In genomic region chr5:170642066-170642735, GRCh38 we compare ENCODE assay signal across 1 cellular context.
TF ChIP-seq lines count a peak whose summit lies in the region.

No MANE protein-coding gene starts in this region.

TF ChIP-seq in H1, 55 proteins besides CTCF, POLR2A, EP300 and RAD21 (continued from another document):
- TF ChIP-seq, protein P1, sequence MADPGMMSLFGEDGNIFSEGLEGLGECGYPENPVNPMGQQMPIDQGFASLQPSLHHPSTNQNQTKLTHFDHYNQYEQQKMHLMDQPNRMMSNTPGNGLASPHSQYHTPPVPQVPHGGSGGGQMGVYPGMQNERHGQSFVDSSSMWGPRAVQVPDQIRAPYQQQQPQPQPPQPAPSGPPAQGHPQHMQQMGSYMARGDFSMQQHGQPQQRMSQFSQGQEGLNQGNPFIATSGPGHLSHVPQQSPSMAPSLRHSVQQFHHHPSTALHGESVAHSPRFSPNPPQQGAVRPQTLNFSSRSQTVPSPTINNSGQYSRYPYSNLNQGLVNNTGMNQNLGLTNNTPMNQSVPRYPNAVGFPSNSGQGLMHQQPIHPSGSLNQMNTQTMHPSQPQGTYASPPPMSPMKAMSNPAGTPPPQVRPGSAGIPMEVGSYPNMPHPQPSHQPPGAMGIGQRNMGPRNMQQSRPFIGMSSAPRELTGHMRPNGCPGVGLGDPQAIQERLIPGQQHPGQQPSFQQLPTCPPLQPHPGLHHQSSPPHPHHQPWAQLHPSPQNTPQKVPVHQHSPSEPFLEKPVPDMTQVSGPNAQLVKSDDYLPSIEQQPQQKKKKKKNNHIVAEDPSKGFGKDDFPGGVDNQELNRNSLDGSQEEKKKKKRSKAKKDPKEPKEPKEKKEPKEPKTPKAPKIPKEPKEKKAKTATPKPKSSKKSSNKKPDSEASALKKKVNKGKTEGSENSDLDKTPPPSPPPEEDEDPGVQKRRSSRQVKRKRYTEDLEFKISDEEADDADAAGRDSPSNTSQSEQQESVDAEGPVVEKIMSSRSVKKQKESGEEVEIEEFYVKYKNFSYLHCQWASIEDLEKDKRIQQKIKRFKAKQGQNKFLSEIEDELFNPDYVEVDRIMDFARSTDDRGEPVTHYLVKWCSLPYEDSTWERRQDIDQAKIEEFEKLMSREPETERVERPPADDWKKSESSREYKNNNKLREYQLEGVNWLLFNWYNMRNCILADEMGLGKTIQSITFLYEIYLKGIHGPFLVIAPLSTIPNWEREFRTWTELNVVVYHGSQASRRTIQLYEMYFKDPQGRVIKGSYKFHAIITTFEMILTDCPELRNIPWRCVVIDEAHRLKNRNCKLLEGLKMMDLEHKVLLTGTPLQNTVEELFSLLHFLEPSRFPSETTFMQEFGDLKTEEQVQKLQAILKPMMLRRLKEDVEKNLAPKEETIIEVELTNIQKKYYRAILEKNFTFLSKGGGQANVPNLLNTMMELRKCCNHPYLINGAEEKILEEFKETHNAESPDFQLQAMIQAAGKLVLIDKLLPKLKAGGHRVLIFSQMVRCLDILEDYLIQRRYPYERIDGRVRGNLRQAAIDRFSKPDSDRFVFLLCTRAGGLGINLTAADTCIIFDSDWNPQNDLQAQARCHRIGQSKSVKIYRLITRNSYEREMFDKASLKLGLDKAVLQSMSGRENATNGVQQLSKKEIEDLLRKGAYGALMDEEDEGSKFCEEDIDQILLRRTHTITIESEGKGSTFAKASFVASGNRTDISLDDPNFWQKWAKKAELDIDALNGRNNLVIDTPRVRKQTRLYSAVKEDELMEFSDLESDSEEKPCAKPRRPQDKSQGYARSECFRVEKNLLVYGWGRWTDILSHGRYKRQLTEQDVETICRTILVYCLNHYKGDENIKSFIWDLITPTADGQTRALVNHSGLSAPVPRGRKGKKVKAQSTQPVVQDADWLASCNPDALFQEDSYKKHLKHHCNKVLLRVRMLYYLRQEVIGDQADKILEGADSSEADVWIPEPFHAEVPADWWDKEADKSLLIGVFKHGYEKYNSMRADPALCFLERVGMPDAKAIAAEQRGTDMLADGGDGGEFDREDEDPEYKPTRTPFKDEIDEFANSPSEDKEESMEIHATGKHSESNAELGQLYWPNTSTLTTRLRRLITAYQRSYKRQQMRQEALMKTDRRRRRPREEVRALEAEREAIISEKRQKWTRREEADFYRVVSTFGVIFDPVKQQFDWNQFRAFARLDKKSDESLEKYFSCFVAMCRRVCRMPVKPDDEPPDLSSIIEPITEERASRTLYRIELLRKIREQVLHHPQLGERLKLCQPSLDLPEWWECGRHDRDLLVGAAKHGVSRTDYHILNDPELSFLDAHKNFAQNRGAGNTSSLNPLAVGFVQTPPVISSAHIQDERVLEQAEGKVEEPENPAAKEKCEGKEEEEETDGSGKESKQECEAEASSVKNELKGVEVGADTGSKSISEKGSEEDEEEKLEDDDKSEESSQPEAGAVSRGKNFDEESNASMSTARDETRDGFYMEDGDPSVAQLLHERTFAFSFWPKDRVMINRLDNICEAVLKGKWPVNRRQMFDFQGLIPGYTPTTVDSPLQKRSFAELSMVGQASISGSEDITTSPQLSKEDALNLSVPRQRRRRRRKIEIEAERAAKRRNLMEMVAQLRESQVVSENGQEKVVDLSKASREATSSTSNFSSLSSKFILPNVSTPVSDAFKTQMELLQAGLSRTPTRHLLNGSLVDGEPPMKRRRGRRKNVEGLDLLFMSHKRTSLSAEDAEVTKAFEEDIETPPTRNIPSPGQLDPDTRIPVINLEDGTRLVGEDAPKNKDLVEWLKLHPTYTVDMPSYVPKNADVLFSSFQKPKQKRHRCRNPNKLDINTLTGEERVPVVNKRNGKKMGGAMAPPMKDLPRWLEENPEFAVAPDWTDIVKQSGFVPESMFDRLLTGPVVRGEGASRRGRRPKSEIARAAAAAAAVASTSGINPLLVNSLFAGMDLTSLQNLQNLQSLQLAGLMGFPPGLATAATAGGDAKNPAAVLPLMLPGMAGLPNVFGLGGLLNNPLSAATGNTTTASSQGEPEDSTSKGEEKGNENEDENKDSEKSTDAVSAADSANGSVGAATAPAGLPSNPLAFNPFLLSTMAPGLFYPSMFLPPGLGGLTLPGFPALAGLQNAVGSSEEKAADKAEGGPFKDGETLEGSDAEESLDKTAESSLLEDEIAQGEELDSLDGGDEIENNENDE (IDR thresholded peaks at IDR 0.05; ENCODE audit: insufficient replicate concordance, low read length) = no peak
- TF ChIP-seq GTF2F1 (IDR thresholded peaks at IDR 0.05; ENCODE audit: borderline replicate concordance, low read depth, low read length) = no peak
- no peak for TF ChIP-seq SUZ12 (IDR thresholded peaks at IDR 0.05; ENCODE audit: low read length)
- no peak for TF ChIP-seq YY1 (IDR thresholded peaks at IDR 0.05; ENCODE audit: low read depth, low read length)
- TF ChIP-seq POU5F1 (IDR thresholded peaks at IDR 0.05; ENCODE audit: low read depth, low read length) = no peak
- TF ChIP-seq RNF2 (IDR thresholded peaks at IDR 0.05; ENCODE audit: borderline replicate concordance, low read depth, low read length, missing control alignments, poor library complexity, severe bottlenecking) = no peak
- no peak for TF ChIP-seq HDAC6 (IDR thresholded peaks at IDR 0.05; ENCODE audit: low read depth, low read length)
